In the genomic region with DNA sequence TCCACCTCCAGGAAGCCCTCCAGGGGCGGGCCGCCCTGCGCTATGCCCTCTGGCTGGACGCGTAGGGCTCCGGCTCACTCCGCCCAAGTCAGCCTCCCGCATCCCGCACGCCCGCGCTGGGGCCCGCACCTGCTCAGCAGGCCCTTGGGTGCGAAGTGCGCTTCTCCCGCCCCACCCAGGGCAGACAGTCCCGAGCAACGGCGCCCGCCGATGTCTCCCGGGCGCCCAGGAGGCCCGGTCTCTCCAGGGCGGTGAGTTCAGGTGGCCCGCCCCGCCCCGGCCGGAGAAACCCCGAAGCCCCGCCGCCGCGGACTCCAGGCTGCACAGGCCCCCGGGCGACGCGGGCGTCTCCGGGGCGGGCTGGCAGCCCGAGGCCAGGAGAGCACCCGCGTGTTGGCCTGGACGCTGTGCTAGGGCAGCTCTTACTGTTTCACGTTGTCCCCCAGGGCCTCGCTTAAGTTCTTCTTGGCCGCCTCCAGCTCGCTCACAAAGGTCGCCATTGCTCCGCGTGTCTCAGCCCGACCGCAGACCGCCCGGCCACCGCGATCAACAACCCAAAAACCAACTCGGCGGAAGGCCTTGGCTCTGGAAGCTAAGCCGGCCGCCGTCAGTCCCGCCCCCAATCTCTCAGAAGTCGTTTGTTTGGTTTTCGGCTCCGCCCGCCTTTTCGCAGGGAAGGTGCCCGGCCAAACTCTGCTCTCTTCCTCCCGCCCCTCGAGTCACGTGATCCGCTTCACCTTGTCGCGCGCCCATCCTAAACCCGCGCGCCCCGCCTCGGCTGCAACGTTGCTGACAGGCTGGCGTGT, we compare ENCODE assay signal across 8 cellular contexts. TPM values are rescaled to one million over a fixed set of nuclear protein-coding genes. Genes with fewer than 3 reads are reported as not detected.
DNase-seq lines count a peak whose midpoint lies in the region; ATAC-seq and TF ChIP-seq lines count a peak whose summit lies in the region.

A gene with protein sequence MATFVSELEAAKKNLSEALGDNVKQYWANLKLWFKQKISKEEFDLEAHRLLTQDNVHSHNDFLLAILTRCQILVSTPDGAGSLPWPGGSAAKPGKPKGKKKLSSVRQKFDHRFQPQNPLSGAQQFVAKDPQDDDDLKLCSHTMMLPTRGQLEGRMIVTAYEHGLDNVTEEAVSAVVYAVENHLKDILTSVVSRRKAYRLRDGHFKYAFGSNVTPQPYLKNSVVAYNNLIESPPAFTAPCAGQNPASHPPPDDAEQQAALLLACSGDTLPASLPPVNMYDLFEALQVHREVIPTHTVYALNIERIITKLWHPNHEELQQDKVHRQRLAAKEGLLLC (minus strand): TSS at position 531 of the 806 bp plus-strand sequence. CDS start 31 bp downstream, at position 500.

- WGBS in ovary, 3 donors, result 0 to 1% (median 1%) methylated on average over 57 to 84 of the region's 84 CpGs

- no peak for TF ChIP-seq CTCF in GM12865 (IDR thresholded peaks at IDR 0.05; ENCODE audit: insufficient read depth, low read depth, low read length, missing control alignments)
- TF ChIP-seq CTCF in ovary (IDR thresholded peaks at IDR 0.05), result peak in 1 of 3 donors; percentile 50
- TF ChIP-seq CTCF in tibial artery (IDR thresholded peaks at IDR 0.05), result no peak

- H3K27ac ChIP-seq in ovary (peak within 1 kb of the TSS; percentile 73 to 84), tibial artery (peak within 1 kb of the TSS; percentile 89 to 91)

- H3K4me3 ChIP-seq in GM12865 (ENCODE audit: low read depth, low read length), result peak within 1 kb of the TSS; percentile 73
- H3K4me3 ChIP-seq in ovary, result peak within 1 kb of the TSS; percentile 65
- H3K4me3 ChIP-seq in tibial artery, result peak within 1 kb of the TSS; percentile 86 to 89

- no peak for TF ChIP-seq EP300 in ovary (IDR thresholded peaks at IDR 0.05)

- intact Hi-C loops in Right ventricle myocardium inferior (cut with DNase I) (loop anchor here (2.0 to 10.0 kb wide), 2 partner anchors 37 to 339 kb away; a partner anchor contains a TSS), ovary (cut with DNase I) (no loop called here), tibial artery (cut with DNase I; ENCODE audit: low total_unique reads) (loop anchor here (5.0 kb wide), 2 partner anchors 34 to 676 kb away; a partner anchor contains a TSS)

- H3K4me1 ChIP-seq in ovary (ENCODE audit: insufficient read depth) (no peaks in the 10 kb centered on the region), tibial artery (peaks cover 0 to 18% (median 12%) of the 10 kb centered on the region in 4 donors)

- ATAC-seq in HG02759 (IDR thresholded peaks at IDR 0.05; ENCODE audit: unreplicated experiment) (peak; percentile 87), Right ventricle myocardium inferior (peak; percentile 98)

- TF ChIP-seq POLR2A in ovary (IDR thresholded peaks at IDR 0.05), result peak; percentile 22

- DNase-seq in GM12865 (ENCODE audit: low read depth) (peak; percentile 99), NCI-H1417 (lab: John Stamatoyannopoulos, UW) (peak; percentile 98 to 100 (median 99)), SW 1271 (lab: John Stamatoyannopoulos, UW) (peak; percentile 71 to 94), Right ventricle myocardium inferior (ENCODE audit: missing footprints) (peak; percentile 99), ovary (peak; percentile 96 to 98 (median 97)), tibial artery (peak; percentile 99)
- DNase-seq in activated naive CD8-positive, alpha-beta T cell treated with anti-CD3 and anti-CD28 coated beads, Interleukin-2, amount 50 U/mL, for 16 hours (ENCODE audit: low read depth, low spot score), result peak; percentile 98

- no peaks in the 10 kb centered on the region for H3K9me3 ChIP-seq in ovary
- H3K9me3 ChIP-seq in tibial artery, result no peaks in the 10 kb centered on the region

- H3K27me3 ChIP-seq in ovary (no peaks in the 10 kb centered on the region), tibial artery (no peaks in the 10 kb centered on the region)

- H3K36me3 ChIP-seq in ovary (no peaks in the 10 kb centered on the region), tibial artery (no peaks in the 10 kb centered on the region)

RNA-seq across cellular contexts. Expression of the gene that starts here (rescaled TPM):
- total RNA-seq in Right ventricle myocardium inferior (9.4 TPM), ovary (10 to 100 TPM; 10.6 to 15.0 (median 11.5) TPM)
- 10 to 100 TPM in 1 of 2 donors, 1 to 10 TPM in 1; 9.8 to 13.5 TPM for polyA plus RNA-seq in ovary

Comparison
In these comparisons a context has a peak if more than half of its experiments do, and no peak if none do; other contexts are left out.
1. Peak in every context shown above with its lines: DNase-seq, ATAC-seq, H3K4me3 ChIP-seq and H3K27ac ChIP-seq.
2. intact Hi-C loops: an anchor here in Right ventricle myocardium inferior (2.0 to 10.0 kb wide) and tibial artery (5.0 kb wide); none called in ovary.